8 cellular contexts compared by ENCODE assay signal in genomic region chr2:23385351-23385747, GRCh38. TPM values are rescaled to one million over a fixed set of nuclear protein-coding genes. Genes with fewer than 3 reads are reported as not detected.
DNase-seq lines count a peak whose midpoint lies in the region; ATAC-seq lines count a peak whose summit lies in the region.

No MANE protein-coding gene starts in this region.

- no peak overlapping the region for H4K8ac ChIP-seq in trophoblast cell (ENCODE audit: low read depth, low read length)

- no peak overlapping the region for H2BK12ac ChIP-seq in trophoblast cell (ENCODE audit: low read length)

- H4K12ac ChIP-seq in trophoblast cell (ENCODE audit: low read depth, low read length), result no peak overlapping the region

- H3K18ac ChIP-seq in trophoblast cell (ENCODE audit: low read length), result peak overlapping the region; percentile 19

- no peak overlapping the region for H2AK5ac ChIP-seq in trophoblast cell (ENCODE audit: low read length)

- H2BK120ac ChIP-seq in trophoblast cell (ENCODE audit: insufficient read depth, low read length, poor library complexity), result no peak overlapping the region

- no peak overlapping the region for H4K91ac ChIP-seq in trophoblast cell (ENCODE audit: low read depth, low read length)

- H3K79me2 ChIP-seq in trophoblast cell (ENCODE audit: control insufficient read depth, insufficient read depth, low read length, poor library complexity), result peaks cover 5% of the 10 kb centered on the region

- peak overlapping the region; percentile 62; the same call in 1 of the 2 replicates for H3K4me3 ChIP-seq in GM08714 (ENCODE audit: low read length)
- peak overlapping the region; percentile 87 for H3K4me3 ChIP-seq in trophoblast cell (ENCODE audit: low read depth, low read length)

- no peak overlapping the region for H3K23ac ChIP-seq in trophoblast cell (ENCODE audit: low read length)

- H2AFZ ChIP-seq in trophoblast cell (ENCODE audit: insufficient read depth, low read length, poor library complexity), result no peak overlapping the region

- H3K27me3 ChIP-seq in trophoblast cell (ENCODE audit: insufficient read depth, low read length), result peaks cover 19% of the 10 kb centered on the region

- peaks cover 8% of the 10 kb centered on the region for H3K9me3 ChIP-seq in trophoblast cell (ENCODE audit: insufficient read depth, low read depth, low read length)

- H3K27ac ChIP-seq in trophoblast cell (ENCODE audit: low read depth, low read length), result no peak overlapping the region

- peaks cover 6% of the 10 kb centered on the region for H3K79me1 ChIP-seq in trophoblast cell (ENCODE audit: low read length)

- H3K4ac ChIP-seq in trophoblast cell (ENCODE audit: low read depth, low read length), result no peak overlapping the region

- H3K4me1 ChIP-seq in trophoblast cell (ENCODE audit: control insufficient read depth in 1 of 2, insufficient read depth in 2 of 2, low read length in 2 of 2), result peaks cover 12 to 26% of the 10 kb centered on the region in 2 experiments

- H3K9ac ChIP-seq in trophoblast cell (ENCODE audit: low read length), result peak overlapping the region; percentile 54

- peak; percentile 21 for ATAC-seq in GM21423 (IDR thresholded peaks at IDR 0.05; ENCODE audit: unreplicated experiment)
- ATAC-seq in HG03565 (IDR thresholded peaks at IDR 0.05; ENCODE audit: unreplicated experiment), result peak; percentile 20

- H2BK5ac ChIP-seq in trophoblast cell (ENCODE audit: low read depth, low read length, poor library complexity), result no peak overlapping the region

- no peaks in the 10 kb centered on the region for H3K36me3 ChIP-seq in trophoblast cell (ENCODE audit: control insufficient read depth in 1 of 2, insufficient read depth in 2 of 2, low read length in 2 of 2)

- H3K4me2 ChIP-seq in trophoblast cell (ENCODE audit: low read length), result peak overlapping the region; percentile 96

- no peak overlapping the region for H3K14ac ChIP-seq in trophoblast cell (ENCODE audit: low read length)

- no CpG with 5 or more reads among the region's 52 CpGs for WGBS in trophoblast cell (ENCODE audit: extremely low coverage, insufficient coverage, insufficient read length)

- DNase-seq in activated CD4-positive, alpha-beta T cell treated with anti-CD3 and anti-CD28 coated beads, Interleukin-2, amount 50 U/mL, for 1 hour, result peak; percentile 19
- DNase-seq in glomerular visceral epithelial cell (ENCODE audit: extremely low spot score), result peak; percentile 47
- peak; percentile 20 to 52 for DNase-seq in trophoblast cell
- DNase-seq in midbrain (lab: John Stamatoyannopoulos, UW), result no peak
- DNase-seq in OCI-M2 (lab: John Stamatoyannopoulos, UW; ENCODE audit: unreplicated experiment), result no peak

RNA-seq across cellular contexts. Expression of gene KLHL29, which starts 0.4 kb away (rescaled TPM):
- polyA plus RNA-seq in trophoblast cell (2013), result 6.9 and 7.0 TPM in 2 replicates

Comparison
In these comparisons a context has a peak if more than half of its experiments do, and no peak if none do; other contexts are left out.
1. DNase-seq: peak in activated CD4-positive, alpha-beta T cell treated with anti-CD3 and anti-CD28 coated beads, Interleukin-2, amount 50 U/mL, for 1 hour (single experiment), glomerular visceral epithelial cell (single experiment) and trophoblast cell (2 of 2); none in midbrain (single experiment) and OCI-M2 (single experiment).